ENCODE assay signal across 8 cellular contexts in the genomic region with DNA sequence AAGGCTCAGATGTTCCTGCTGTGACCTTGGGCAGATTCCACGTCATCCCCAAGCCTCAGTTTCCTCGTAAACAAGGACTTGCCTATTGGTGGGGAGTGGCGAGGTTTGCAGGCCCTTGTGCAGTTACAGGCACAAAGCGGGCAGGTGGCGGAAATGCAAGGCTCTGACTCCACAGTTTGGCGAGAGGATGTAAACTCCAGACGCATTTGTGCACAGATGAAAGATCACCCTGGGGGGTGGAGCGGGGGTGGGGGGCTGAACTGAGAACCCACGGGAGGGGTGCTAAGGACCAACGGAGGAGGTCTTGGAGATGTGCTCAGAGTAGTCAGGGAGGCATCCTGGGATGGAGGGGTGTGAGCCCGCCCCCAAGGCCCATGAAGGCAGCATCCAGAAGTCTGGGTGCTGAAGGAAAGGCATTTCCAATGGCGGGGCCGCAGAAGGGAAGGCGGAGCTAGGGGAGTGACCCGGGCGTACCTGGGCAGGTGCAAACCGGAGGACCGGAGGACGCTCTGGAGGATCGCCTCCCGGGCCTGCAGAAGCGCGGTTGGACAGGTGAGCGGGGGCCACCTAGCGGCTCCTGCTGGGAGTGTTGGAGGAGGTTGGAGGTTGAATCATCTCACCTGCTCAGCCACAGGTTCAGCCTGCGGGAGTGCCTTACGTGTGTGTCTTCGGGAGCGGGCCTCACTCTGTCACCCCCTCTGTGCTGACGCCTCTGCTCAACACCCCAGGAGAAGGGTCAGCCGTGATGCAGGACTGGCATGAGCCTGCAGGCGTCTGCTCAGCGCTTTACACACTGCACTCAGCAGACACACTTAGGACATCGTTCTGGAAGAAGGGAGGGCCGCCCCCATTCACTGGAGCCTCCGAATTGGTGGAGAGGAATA. TPM values are rescaled to one million over a fixed set of nuclear protein-coding genes. Genes with fewer than 3 reads are reported as not detected.
DNase-seq lines count a peak whose midpoint lies in the region; ATAC-seq, FAIRE-seq and TF ChIP-seq lines count a peak whose summit lies in the region.

No MANE protein-coding gene starts in this region.

- peak; percentile 88 for ATAC-seq in CD8-positive, alpha-beta T cell
- ATAC-seq in HG03064 (IDR thresholded peaks at IDR 0.05; ENCODE audit: low read depth, unreplicated experiment): peak; percentile 54

- CTCF ChIA-PET in CD8-positive, alpha-beta T cell (lab: Charles Lee): interaction anchor here (1.0 kb wide), 1 partner anchor 230 kb away, joined by 3 read pairs; no protein-coding TSS in a partner anchor

- no peak overlapping the region for H3K27ac Mint-ChIP-seq in CD8-positive, alpha-beta T cell
- no peak overlapping the region for H3K27ac Mint-ChIP-seq in activated T-helper 1 cell treated with anti-CD3 and anti-CD28 coated beads, Interleukin-12 subunit alpha, Interleukin-12 subunit beta, Interleukin-2, Interleukin-4 antibody, amounts not matched to agents 30 ng/mL and 10 ng/mL and 1 ng/mL, durations not matched to agents 14 hours and 24 hours and 36 hours
- no peak overlapping the region for H3K27ac Mint-ChIP-seq in type B pancreatic cell

- H3K4me1 Mint-ChIP-seq in CD8-positive, alpha-beta T cell (ENCODE audit: low read depth): peaks cover 7% of the 10 kb centered on the region
- H3K4me1 Mint-ChIP-seq in activated T-helper 1 cell treated with anti-CD3 and anti-CD28 coated beads, Interleukin-12 subunit alpha, Interleukin-12 subunit beta, Interleukin-2, Interleukin-4 antibody, amounts not matched to agents 30 ng/mL and 10 ng/mL and 1 ng/mL, durations not matched to agents 14 hours and 24 hours and 36 hours (ENCODE audit: low read depth): peaks cover 4% of the 10 kb centered on the region
- H3K4me1 Mint-ChIP-seq in type B pancreatic cell (ENCODE audit: unreplicated experiment): peaks cover 6% of the 10 kb centered on the region

- no peak overlapping the region for H3K27ac ChIP-seq in CD8-positive, alpha-beta T cell (ENCODE audit: low read depth, low read length)
- H3K27ac ChIP-seq in ovary: no peak overlapping the region

- intact Hi-C loops in CD8-positive, alpha-beta T cell (cut with DNase I, micrococcal nuclease): loop anchor here (1.0 to 5.0 kb wide), 5 partner anchors 74 to 480 kb away; no protein-coding TSS in a partner anchor
- intact Hi-C loops in activated T-helper 1 cell treated with anti-CD3 and anti-CD28 coated beads, Interleukin-12 subunit alpha, Interleukin-12 subunit beta, Interleukin-2, Interleukin-4 antibody, amounts not matched to agents 30 ng/mL and 10 ng/mL and 1 ng/mL, durations not matched to agents 14 hours and 24 hours and 36 hours (cut with micrococcal nuclease): loop anchor here (1.0 to 10.0 kb wide), 6 partner anchors 71 to 280 kb away; no protein-coding TSS in a partner anchor
- intact Hi-C loops in ovary (cut with DNase I): loop anchor here in 3 of 4 donors (2.0 to 10.0 kb wide), 6 partner anchors 74 to 242 kb away; no protein-coding TSS in a partner anchor

- TF ChIP-seq POLR2A in ovary (IDR thresholded peaks at IDR 0.05): no peak

- H3K4me1 ChIP-seq in CD8-positive, alpha-beta T cell (ENCODE audit: insufficient read depth, low read length): peaks cover 10% of the 10 kb centered on the region
- H3K4me1 ChIP-seq in NT2/D1 (ENCODE audit: insufficient read depth, insufficient read length): peaks cover 20% of the 10 kb centered on the region
- peaks cover 6% of the 10 kb centered on the region for H3K4me1 ChIP-seq in ovary (ENCODE audit: insufficient read depth)

- H3K9ac ChIP-seq in NT2/D1 (ENCODE audit: insufficient read length, low read depth): no peak overlapping the region

- H3K36me3 ChIP-seq in CD8-positive, alpha-beta T cell (ENCODE audit: insufficient read depth, low read length): no peaks in the 10 kb centered on the region
- H3K36me3 ChIP-seq in NT2/D1 (ENCODE audit: insufficient read depth, insufficient read length, low read length) (no peaks in the 10 kb centered on the region), ovary (no peaks in the 10 kb centered on the region)

- H3K9me3 ChIP-seq in CD8-positive, alpha-beta T cell (ENCODE audit: low read length): no peaks in the 10 kb centered on the region
- H3K9me3 ChIP-seq in NT2/D1 (ENCODE audit: insufficient read depth, low read length) (no peaks in the 10 kb centered on the region), ovary (no peaks in the 10 kb centered on the region)

- no peak for TF ChIP-seq EP300 in ovary (IDR thresholded peaks at IDR 0.05)

- no peak for FAIRE-seq in frontal cortex (lab: Jason Lieb, UNC)

- peaks cover 46% of the 10 kb centered on the region for H3K27me3 Mint-ChIP-seq in CD8-positive, alpha-beta T cell (ENCODE audit: low read depth)
- H3K27me3 Mint-ChIP-seq in activated T-helper 1 cell treated with anti-CD3 and anti-CD28 coated beads, Interleukin-12 subunit alpha, Interleukin-12 subunit beta, Interleukin-2, Interleukin-4 antibody, amounts not matched to agents 30 ng/mL and 10 ng/mL and 1 ng/mL, durations not matched to agents 14 hours and 24 hours and 36 hours (ENCODE audit: insufficient read depth): peaks cover 35% of the 10 kb centered on the region
- peaks cover 76% of the 10 kb centered on the region for H3K27me3 Mint-ChIP-seq in type B pancreatic cell

- peak; percentile 68 for TF ChIP-seq CTCF in CD8-positive, alpha-beta T cell (IDR thresholded peaks at IDR 0.05)
- TF ChIP-seq CTCF in ovary (IDR thresholded peaks at IDR 0.05): peak; percentile 76 to 90 (median 87)
- peak; percentile 91 for TF ChIP-seq CTCF in type B pancreatic cell (conservative IDR thresholded peaks at IDR 0.05)

- H3K4me3 ChIP-seq in CD8-positive, alpha-beta T cell (ENCODE audit: low read depth, low read length): no peak overlapping the region
- H3K4me3 ChIP-seq in NT2/D1 (ENCODE audit: insufficient read length, low read depth): no peak overlapping the region
- H3K4me3 ChIP-seq in ovary: no peak overlapping the region

- DNase-seq in CD8-positive, alpha-beta T cell: peak; percentile 55 to 82 (median 66)
- DNase-seq in NT2/D1 (ENCODE audit: low read depth, low spot score): peak; percentile 57
- DNase-seq in activated T-helper 1 cell treated with anti-CD3 and anti-CD28 coated beads, Interleukin-12 subunit alpha, Interleukin-12 subunit beta, Interleukin-2, Interleukin-4 antibody, amounts not matched to agents 30 ng/mL and 10 ng/mL and 1 ng/mL, durations not matched to agents 14 hours and 24 hours and 36 hours (ENCODE audit: low spot score): peak; percentile 58
- peak; percentile 78 to 86 for DNase-seq in frontal cortex (ENCODE audit: low spot score in 2 of 2)
- DNase-seq in ovary: peak; percentile 59 to 83 (median 74)
- DNase-seq in type B pancreatic cell (ENCODE audit: extremely low spot score, unreplicated experiment): peak; percentile 84
- DNase-seq in globus pallidus (ENCODE audit: low spot score): no peak

- no peaks in the 10 kb centered on the region for H3K9me3 Mint-ChIP-seq in CD8-positive, alpha-beta T cell
- no peaks in the 10 kb centered on the region for H3K9me3 Mint-ChIP-seq in activated T-helper 1 cell treated with anti-CD3 and anti-CD28 coated beads, Interleukin-12 subunit alpha, Interleukin-12 subunit beta, Interleukin-2, Interleukin-4 antibody, amounts not matched to agents 30 ng/mL and 10 ng/mL and 1 ng/mL, durations not matched to agents 14 hours and 24 hours and 36 hours
- H3K9me3 Mint-ChIP-seq in type B pancreatic cell: no peaks in the 10 kb centered on the region

- H3K27me3 ChIP-seq in CD8-positive, alpha-beta T cell (ENCODE audit: insufficient read depth, low read length): peaks cover 6% of the 10 kb centered on the region
- peaks cover 52% of the 10 kb centered on the region for H3K27me3 ChIP-seq in NT2/D1 (ENCODE audit: insufficient read depth, insufficient read length)
- peaks cover 12% of the 10 kb centered on the region for H3K27me3 ChIP-seq in ovary

- no peaks in the 10 kb centered on the region for H3K36me3 Mint-ChIP-seq in CD8-positive, alpha-beta T cell
- no peaks in the 10 kb centered on the region for H3K36me3 Mint-ChIP-seq in activated T-helper 1 cell treated with anti-CD3 and anti-CD28 coated beads, Interleukin-12 subunit alpha, Interleukin-12 subunit beta, Interleukin-2, Interleukin-4 antibody, amounts not matched to agents 30 ng/mL and 10 ng/mL and 1 ng/mL, durations not matched to agents 14 hours and 24 hours and 36 hours (ENCODE audit: low read depth)
- H3K36me3 Mint-ChIP-seq in type B pancreatic cell: no peaks in the 10 kb centered on the region

- 4 to 6% (median 4%) methylated on average over 36 of the region's 36 CpGs for WGBS in ovary, 3 donors

- H3K4me3 Mint-ChIP-seq in CD8-positive, alpha-beta T cell: peak overlapping the region; percentile 18
- H3K4me3 Mint-ChIP-seq in activated T-helper 1 cell treated with anti-CD3 and anti-CD28 coated beads, Interleukin-12 subunit alpha, Interleukin-12 subunit beta, Interleukin-2, Interleukin-4 antibody, amounts not matched to agents 30 ng/mL and 10 ng/mL and 1 ng/mL, durations not matched to agents 14 hours and 24 hours and 36 hours: no peak overlapping the region
- H3K4me3 Mint-ChIP-seq in type B pancreatic cell: peak overlapping the region; percentile 77

- POLR2A ChIA-PET in CD8-positive, alpha-beta T cell (lab: Charles Lee): no interaction called here

RNA-seq across cellular contexts. Expression of gene FIBCD1, which starts 1.9 kb away (rescaled TPM):
- total RNA-seq in CD8-positive, alpha-beta T cell: not detected
- not detected in 2 replicates for total RNA-seq in activated T-helper 1 cell treated with anti-CD3 and anti-CD28 coated beads, Interleukin-12 subunit alpha, Interleukin-12 subunit beta, Interleukin-2, Interleukin-4 antibody, amounts not matched to agents 30 ng/mL and 10 ng/mL and 1 ng/mL, durations not matched to agents 14 hours and 24 hours and 36 hours
- total RNA-seq in frontal cortex (0.82 TPM), ovary (under 1 TPM in 5 of 7 donors, not detected in 2; 0.08 to 0.45 (median 0.13) TPM), type B pancreatic cell (ENCODE audit: low replicate concordance) (0.53 and 0.76 TPM in 2 replicates)
- polyA plus RNA-seq in ovary: under 1 TPM in 1 of 2 donors, not detected in 1; 0.06 TPM

RNA-seq across cellular contexts. Expression of gene QRFP, which starts 44.3 kb away (rescaled TPM):
- not detected for total RNA-seq in CD8-positive, alpha-beta T cell
- total RNA-seq in activated T-helper 1 cell treated with anti-CD3 and anti-CD28 coated beads, Interleukin-12 subunit alpha, Interleukin-12 subunit beta, Interleukin-2, Interleukin-4 antibody, amounts not matched to agents 30 ng/mL and 10 ng/mL and 1 ng/mL, durations not matched to agents 14 hours and 24 hours and 36 hours: not detected in 2 replicates
- total RNA-seq in frontal cortex (under 0.01 TPM), ovary (not detected), type B pancreatic cell (ENCODE audit: low replicate concordance) (not detected in 2 replicates)
- polyA plus RNA-seq in ovary: not detected
